14 cellular contexts compared by ENCODE assay signal in the genomic region with DNA sequence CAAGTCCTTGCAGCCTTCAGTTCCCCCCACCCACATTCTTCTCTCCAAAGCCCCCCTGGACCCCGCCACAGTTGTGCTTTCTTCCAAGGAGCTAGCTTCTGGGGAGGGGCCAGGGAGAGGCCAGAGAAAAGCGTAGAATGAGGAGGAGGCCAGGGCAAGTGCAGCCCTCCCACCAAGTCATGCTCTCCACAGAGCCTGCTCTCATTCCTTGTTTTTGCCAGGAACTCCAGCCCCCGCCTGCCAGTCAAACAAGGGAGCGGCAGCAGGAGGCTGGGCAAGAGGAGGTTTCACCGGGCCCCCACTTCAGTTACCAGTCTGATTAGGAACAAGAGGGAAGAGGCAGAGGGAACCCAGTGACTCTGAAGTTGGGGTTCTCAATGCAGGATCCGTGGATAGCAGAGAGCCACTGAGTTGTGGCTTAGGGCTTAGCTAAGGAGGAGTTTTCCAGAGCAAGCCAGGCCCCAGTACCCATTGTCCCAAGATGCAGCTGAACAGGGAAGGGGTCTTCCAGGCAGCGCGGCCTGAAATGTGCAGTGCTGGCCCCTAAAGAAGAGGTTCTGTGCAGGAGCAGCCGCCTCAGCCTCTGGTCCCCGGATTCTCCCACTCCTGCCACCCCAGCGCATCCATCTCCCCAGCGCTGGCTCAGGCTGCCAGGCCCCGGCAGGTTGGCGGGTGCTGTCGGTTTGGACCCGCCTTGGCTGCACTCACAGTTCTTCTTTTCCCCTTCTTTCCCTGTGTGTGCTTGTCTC.
DNase-seq lines count a peak whose midpoint lies in the region; ATAC-seq and TF ChIP-seq lines count a peak whose summit lies in the region.
"Had no signal": no experiment of that assay in that cellular context is flagged by ENCODE, and none has a peak within 500 bp of the region (broad histone marks: within the 10 kb centered on the region; RNA-seq: fewer than 3 reads in every experiment).

No MANE protein-coding gene starts in this region.

- WGBS in ovary, 3 donors = 71 to 82% (median 73%) methylated on average over 16 of the region's 16 CpGs

- H3K4me1 ChIP-seq in ovary (ENCODE audit: insufficient read depth) (no peaks in the 10 kb centered on the region), uterus (peaks cover 4 to 27% of the 10 kb centered on the region in 2 donors), SJCRH30 (no peaks in the 10 kb centered on the region)

- intact Hi-C loops in left ventricle myocardium superior (cut with micrococcal nuclease) = no loop called here
- intact Hi-C loops in ovary (cut with DNase I) = no loop called here
- intact Hi-C loops in uterus (cut with DNase I; ENCODE audit: low total_unique reads) = no loop called here

- no peak for TF ChIP-seq CTCF in ovary (IDR thresholded peaks at IDR 0.05)
- TF ChIP-seq CTCF in uterus (IDR thresholded peaks at IDR 0.05) = no peak

- no peaks in the 10 kb centered on the region for H3K9me3 ChIP-seq in ovary
- H3K9me3 ChIP-seq in uterus = no peaks in the 10 kb centered on the region
- H3K9me3 ChIP-seq in SJCRH30 (replicated peaks) = no peaks in the 10 kb centered on the region

- TF ChIP-seq POLR2A in ovary (IDR thresholded peaks at IDR 0.05) (no peak), uterus (IDR thresholded peaks at IDR 0.05) (no peak)

- H3K27me3 ChIP-seq in ovary (no peaks in the 10 kb centered on the region), uterus (no peaks in the 10 kb centered on the region), SJCRH30 (no peaks in the 10 kb centered on the region)

- H3K27ac ChIP-seq in ovary = no peak overlapping the region
- peak overlapping the region; percentile 89 for H3K27ac ChIP-seq in uterus
- no peak overlapping the region for H3K27ac ChIP-seq in SJCRH30

- DNase-seq in activated naive CD4-positive, alpha-beta T cell treated with anti-CD3 and anti-CD28 coated beads, Interleukin-2, amount 50 U/mL, for 16 hours = peak; percentile 1
- DNase-seq in activated naive CD4-positive, alpha-beta T cell treated with anti-CD3 and anti-CD28 coated beads, Interleukin-2, amount 50 U/mL, for 72 hours (ENCODE audit: low spot score in 2 of 2) = no peak
- peak; percentile 24 for DNase-seq in left ventricle myocardium superior
- peak in 4 of 5 donors; percentile 17 to 53 (median 32) for DNase-seq in ovary
- peak; percentile 70 to 81 for DNase-seq in uterus
- DNase-seq in GOT3 (lab: John Stamatoyannopoulos, UW) = no peak
- DNase-seq in SJCRH30 = no peak
- DNase-seq: activated CD4-positive, alpha-beta T cell treated with anti-CD3 and anti-CD28 coated beads, Interleukin-2, amount 10 ng/mL, durations not matched to agents 7 days and 5 days; activated naive CD8-positive, alpha-beta T cell treated with anti-CD3 and anti-CD28 coated beads, Interleukin-2, amount 50 U/mL, for 24 hours; CD8-positive, alpha-beta T cell; NCI-H187; NCI-H510A; trophoblast cell had no signal

- H3K27ac Mint-ChIP-seq in activated naive CD4-positive, alpha-beta T cell treated with anti-CD3 and anti-CD28 coated beads, Interleukin-2, amount 50 U/mL, for 72 hours = peak overlapping the region in 1 of 2 donors; percentile 14
- H3K27ac Mint-ChIP-seq: activated CD4-positive, alpha-beta T cell treated with anti-CD3 and anti-CD28 coated beads, Interleukin-2, amount 10 ng/mL, durations not matched to agents 7 days and 5 days; activated naive CD8-positive, alpha-beta T cell treated with anti-CD3 and anti-CD28 coated beads, Interleukin-2, amount 50 U/mL, for 24 hours; CD8-positive, alpha-beta T cell had no signal

- no peaks in the 10 kb centered on the region for H3K9me3 Mint-ChIP-seq in activated naive CD4-positive, alpha-beta T cell treated with anti-CD3 and anti-CD28 coated beads, Interleukin-2, amount 50 U/mL, for 72 hours
- H3K9me3 Mint-ChIP-seq: activated CD4-positive, alpha-beta T cell treated with anti-CD3 and anti-CD28 coated beads, Interleukin-2, amount 10 ng/mL, durations not matched to agents 7 days and 5 days; activated naive CD8-positive, alpha-beta T cell treated with anti-CD3 and anti-CD28 coated beads, Interleukin-2, amount 50 U/mL, for 24 hours; CD8-positive, alpha-beta T cell had no signal

- no peak for TF ChIP-seq EP300 in ovary (IDR thresholded peaks at IDR 0.05)

- H3K36me3 ChIP-seq in ovary (no peaks in the 10 kb centered on the region), uterus (no peaks in the 10 kb centered on the region), SJCRH30 (no peaks in the 10 kb centered on the region)

- H3K4me3 ChIP-seq in ovary = no peak overlapping the region
- H3K4me3 ChIP-seq in uterus = no peak overlapping the region
- H3K4me3 ChIP-seq in SJCRH30 = no peak overlapping the region

- H3K36me3 Mint-ChIP-seq in activated naive CD4-positive, alpha-beta T cell treated with anti-CD3 and anti-CD28 coated beads, Interleukin-2, amount 50 U/mL, for 72 hours = no peaks in the 10 kb centered on the region
- H3K36me3 Mint-ChIP-seq: CD8-positive, alpha-beta T cell had no signal

- no peak for ATAC-seq in activated naive CD4-positive, alpha-beta T cell treated with anti-CD3 and anti-CD28 coated beads, Interleukin-2, amount 50 U/mL, for 72 hours
- ATAC-seq in left ventricle myocardium superior = no peak
- no peak for ATAC-seq in GM19035 (IDR thresholded peaks at IDR 0.05; ENCODE audit: unreplicated experiment)
- ATAC-seq: activated naive CD8-positive, alpha-beta T cell treated with anti-CD3 and anti-CD28 coated beads, Interleukin-2, amount 50 U/mL, for 24 hours; CD8-positive, alpha-beta T cell had no signal

Comparison
In these comparisons a context has a peak if more than half of its experiments do, and no peak if none do; other contexts are left out.
1. DNase-seq: peak in activated naive CD4-positive, alpha-beta T cell treated with anti-CD3 and anti-CD28 coated beads, Interleukin-2, amount 50 U/mL, for 16 hours (single experiment), left ventricle myocardium superior (single experiment), ovary (4 of 5) and uterus (2 of 2); none in activated naive CD4-positive, alpha-beta T cell treated with anti-CD3 and anti-CD28 coated beads, Interleukin-2, amount 50 U/mL, for 72 hours (0 of 2), GOT3 (single experiment) and SJCRH30 (0 of 2).
2. H3K27ac ChIP-seq: peak in uterus (2 of 2); none in ovary (0 of 2) and SJCRH30 (single experiment).